Comparison of ENCODE assay signal across 1 cellular context in genomic region chr9:14812806-14813205, GRCh38.
TF ChIP-seq lines count a peak whose summit lies in the region.

No MANE protein-coding gene starts in this region.

TF ChIP-seq in GM12891, 5 proteins besides CTCF, POLR2A, EP300 and RAD21:
- no peak for TF ChIP-seq TAF1 (IDR thresholded peaks at IDR 0.05; ENCODE audit: low read depth, low read length)
- TF ChIP-seq POU2F2 (IDR thresholded peaks at IDR 0.05; ENCODE audit: low read depth, low read length), result no peak
- TF ChIP-seq PAX5 (IDR thresholded peaks at IDR 0.05; ENCODE audit: insufficient read depth, low read length, severe bottlenecking), result no peak
- TF ChIP-seq SPI1 (IDR thresholded peaks at IDR 0.05; ENCODE audit: low read depth, low read length), result no peak
- TF ChIP-seq POLR2AphosphoS5 (IDR thresholded peaks at IDR 0.05; ENCODE audit: low read depth, low read length), result no peak
TF ChIP-seq in GM12891: peak in this region for 0.
